10 cellular contexts compared by ENCODE assay signal in genomic region chr14:64722842-64723447, GRCh38. TPM values are rescaled to one million over a fixed set of nuclear protein-coding genes. Genes with fewer than 3 reads are reported as not detected.
A peak's percentile ranks its signal among the peaks of the same experiment; 100 is the strongest.
DNase-seq lines count a peak whose midpoint lies in the region; ATAC-seq and TF ChIP-seq lines count a peak whose summit lies in the region.
"Had no signal": no experiment of that assay in that cellular context is flagged by ENCODE, and none has a peak within 500 bp of the region (broad histone marks: within the 10 kb centered on the region; RNA-seq: fewer than 3 reads in every experiment).

No MANE protein-coding gene starts in this region.

- no peaks in the 10 kb centered on the region for H3K9me3 Mint-ChIP-seq in CD8-positive, alpha-beta T cell
- no peaks in the 10 kb centered on the region for H3K9me3 Mint-ChIP-seq in activated CD4-positive, alpha-beta memory T cell treated with anti-CD3 and anti-CD28 coated beads, Interleukin-2, amount 10 ng/mL, durations not matched to agents 7 days and 5 days

- WGBS in esophagus squamous epithelium, 2 donors = 13 to 59% methylated on average over 2 to 4 of the region's 5 CpGs
- WGBS in spleen, 5 donors = 47 to 68% (median 60%) methylated on average over 5 of the region's 5 CpGs

- H3K27me3 ChIP-seq in CD8-positive, alpha-beta T cell (ENCODE audit: insufficient read depth, low read length) = no peaks in the 10 kb centered on the region
- H3K27me3 ChIP-seq in esophagus squamous epithelium (no peaks in the 10 kb centered on the region), spleen (replicated peaks in 1 of 7) (no peaks in the 10 kb centered on the region)

- no peak overlapping the region for H3K27ac ChIP-seq in CD8-positive, alpha-beta T cell (ENCODE audit: low read depth, low read length)
- H3K27ac ChIP-seq in esophagus squamous epithelium = peak overlapping the region; percentile 84 to 94 (median 92)
- H3K27ac ChIP-seq in spleen = peak overlapping the region in 7 of 8 donors; percentile 36 to 85 (median 65)

- no peaks in the 10 kb centered on the region for H3K27me3 Mint-ChIP-seq in CD8-positive, alpha-beta T cell (ENCODE audit: low read depth)
- no peaks in the 10 kb centered on the region for H3K27me3 Mint-ChIP-seq in activated CD4-positive, alpha-beta memory T cell treated with anti-CD3 and anti-CD28 coated beads, Interleukin-2, amount 10 ng/mL, durations not matched to agents 7 days and 5 days

- H3K27ac Mint-ChIP-seq in CD8-positive, alpha-beta T cell = peak overlapping the region; percentile 55
- peak overlapping the region; percentile 96 for H3K27ac Mint-ChIP-seq in activated CD4-positive, alpha-beta memory T cell treated with anti-CD3 and anti-CD28 coated beads, Interleukin-2, amount 10 ng/mL, durations not matched to agents 7 days and 5 days

- peak in 2 of 7 experiments; percentile 39 to 62 for DNase-seq in CD8-positive, alpha-beta T cell
- peak; percentile 74 for DNase-seq in activated CD4-positive, alpha-beta memory T cell treated with anti-CD3 and anti-CD28 coated beads, Interleukin-2, amount 10 ng/mL, durations not matched to agents 7 days and 5 days
- DNase-seq in esophagus squamous epithelium (lab: John Stamatoyannopoulos, UW) = no peak
- peak; percentile 75 for DNase-seq in spleen
- DNase-seq in putamen (ENCODE audit: low spot score) = no peak
- DNase-seq: activated CD8-positive, alpha-beta memory T cell treated with anti-CD3 and anti-CD28 coated beads, Interleukin-2, amount 50 U/mL, for 48 hours; NCI-H1417 had no signal

- no peaks in the 10 kb centered on the region for H3K9me3 ChIP-seq in CD8-positive, alpha-beta T cell (ENCODE audit: low read length)
- no peaks in the 10 kb centered on the region for H3K9me3 ChIP-seq in esophagus squamous epithelium
- H3K9me3 ChIP-seq in spleen = no peaks in the 10 kb centered on the region

- peaks cover 45% of the 10 kb centered on the region for H3K4me1 Mint-ChIP-seq in CD8-positive, alpha-beta T cell (ENCODE audit: low read depth)
- peaks cover 99% of the 10 kb centered on the region for H3K4me1 Mint-ChIP-seq in activated CD4-positive, alpha-beta memory T cell treated with anti-CD3 and anti-CD28 coated beads, Interleukin-2, amount 10 ng/mL, durations not matched to agents 7 days and 5 days

- CTCF ChIA-PET in CD8-positive, alpha-beta T cell (lab: Charles Lee) = no interaction called here
- CTCF ChIA-PET in activated CD4-positive, alpha-beta memory T cell treated with anti-CD3 and anti-CD28 coated beads, Interleukin-2, amount 10 ng/mL, durations not matched to agents 7 days and 5 days (lab: Charles Lee) = interaction anchor here (1.0 to 4.3 kb wide), 8 partner anchors 16 to 52 kb away, joined by 3 to 30 read pairs (median 8); no protein-coding TSS in a partner anchor

- POLR2A ChIA-PET in CD8-positive, alpha-beta T cell (lab: Charles Lee) = interaction anchor here (1.2 kb wide), 1 partner anchor 14 kb away, joined by 4 read pairs; no protein-coding TSS in a partner anchor
- POLR2A ChIA-PET in activated CD4-positive, alpha-beta memory T cell treated with anti-CD3 and anti-CD28 coated beads, Interleukin-2, amount 10 ng/mL, durations not matched to agents 7 days and 5 days (lab: Charles Lee) = interaction anchor here (0.9 to 9.1 kb wide), 12 partner anchors 12 to 50 kb away, joined by 3 to 230 read pairs (median 9); partner anchors contain the start of gene PLEKHG3

- no peak for TF ChIP-seq CTCF in CD8-positive, alpha-beta T cell (IDR thresholded peaks at IDR 0.05)
- no peak for TF ChIP-seq CTCF in esophagus squamous epithelium (IDR thresholded peaks at IDR 0.05)
- no peak for TF ChIP-seq CTCF in spleen (IDR thresholded peaks at IDR 0.05 in 8 of 11, conservative IDR thresholded peaks at IDR 0.05 in 3 of 11)

- H3K36me3 Mint-ChIP-seq in CD8-positive, alpha-beta T cell = no peaks in the 10 kb centered on the region
- H3K36me3 Mint-ChIP-seq in activated CD4-positive, alpha-beta memory T cell treated with anti-CD3 and anti-CD28 coated beads, Interleukin-2, amount 10 ng/mL, durations not matched to agents 7 days and 5 days (ENCODE audit: low read depth) = peaks cover 69% of the 10 kb centered on the region

- H3K36me3 ChIP-seq in CD8-positive, alpha-beta T cell (ENCODE audit: insufficient read depth, low read length) = no peaks in the 10 kb centered on the region
- H3K36me3 ChIP-seq in esophagus squamous epithelium = peaks cover 5 to 8% (median 6%) of the 10 kb centered on the region in 3 donors
- H3K36me3 ChIP-seq in spleen = peaks cover 0 to 9% (median 5%) of the 10 kb centered on the region in 6 donors

- peak overlapping the region; percentile 23 for H3K4me3 ChIP-seq in CD8-positive, alpha-beta T cell (ENCODE audit: low read depth, low read length)
- H3K4me3 ChIP-seq in esophagus squamous epithelium (no peak overlapping the region), spleen (peak overlapping the region in 1 of 8 donors; percentile 22)

- peak in 2 of 4 donors; percentile 12 to 26 for TF ChIP-seq POLR2A in esophagus squamous epithelium (IDR thresholded peaks at IDR 0.05)
- TF ChIP-seq POLR2A in spleen (IDR thresholded peaks at IDR 0.05) = no peak

- peak overlapping the region; percentile 27 for H3K4me3 Mint-ChIP-seq in CD8-positive, alpha-beta T cell
- H3K4me3 Mint-ChIP-seq in activated CD4-positive, alpha-beta memory T cell treated with anti-CD3 and anti-CD28 coated beads, Interleukin-2, amount 10 ng/mL, durations not matched to agents 7 days and 5 days = peak overlapping the region; percentile 76

- peaks cover 39% of the 10 kb centered on the region for H3K4me1 ChIP-seq in CD8-positive, alpha-beta T cell (ENCODE audit: insufficient read depth, low read length)
- peaks cover 68 to 100% (median 91%) of the 10 kb centered on the region in 3 donors for H3K4me1 ChIP-seq in esophagus squamous epithelium
- peaks cover 31 to 99% (median 75%) of the 10 kb centered on the region in 6 donors for H3K4me1 ChIP-seq in spleen

- intact Hi-C loops in CD8-positive, alpha-beta T cell (cut with DNase I, micrococcal nuclease) = no loop called here
- intact Hi-C loops in esophagus squamous epithelium (cut with DNase I) = no loop called here
- intact Hi-C loops in spleen (cut with DNase I; ENCODE audit: low total_unique reads) = no loop called here

- ATAC-seq in CD8-positive, alpha-beta T cell = peak; percentile 57
- ATAC-seq in HG02970 (IDR thresholded peaks at IDR 0.05; ENCODE audit: low FRiP score, unreplicated experiment) = no peak
- no peak for ATAC-seq in HG03280 (IDR thresholded peaks at IDR 0.05; ENCODE audit: unreplicated experiment)
- ATAC-seq in GM18867 (IDR thresholded peaks at IDR 0.05; ENCODE audit: unreplicated experiment) = no peak

RNA-seq across cellular contexts. Expression of gene PLEKHG3, which starts 18.7 kb away (rescaled TPM):
- total RNA-seq in CD8-positive, alpha-beta T cell = 1 to 10 TPM; 2.5 to 2.7 TPM
- 100 to 1,000 TPM; 126 to 133 TPM for total RNA-seq in activated CD4-positive, alpha-beta memory T cell treated with anti-CD3 and anti-CD28 coated beads, Interleukin-2, amount 10 ng/mL, durations not matched to agents 7 days and 5 days
- total RNA-seq in esophagus squamous epithelium (10 to 100 TPM; 44.6 to 87.8 (median 60.8) TPM), spleen (10 to 100 TPM; 31.5 to 77.7 (median 56.2) TPM)
- polyA plus RNA-seq in spleen = 10 to 100 TPM in 2 of 3 donors, 1 to 10 TPM in 1; 4.5 to 17.1 (median 12.3) TPM

Comparison
In these comparisons a context has a peak if more than half of its experiments do, and no peak if none do; other contexts are left out.
1. DNase-seq: peak in activated CD4-positive, alpha-beta memory T cell treated with anti-CD3 and anti-CD28 coated beads, Interleukin-2, amount 10 ng/mL, durations not matched to agents 7 days and 5 days (single experiment) and spleen (single experiment); none in esophagus squamous epithelium (single experiment) and putamen (single experiment).
2. RNA of gene PLEKHG3, which starts 18.7 kb away (total RNA-seq): 126 to 133 TPM in activated CD4-positive, alpha-beta memory T cell treated with anti-CD3 and anti-CD28 coated beads, Interleukin-2, amount 10 ng/mL, durations not matched to agents 7 days and 5 days, 44.6 to 87.8 TPM in esophagus squamous epithelium and 31.5 to 77.7 TPM in spleen; 2.5 to 2.7 TPM in CD8-positive, alpha-beta T cell; every median in the first group is over 4 times any median in the second.